ENCODE assay signal across 8 cellular contexts in the genomic region with DNA sequence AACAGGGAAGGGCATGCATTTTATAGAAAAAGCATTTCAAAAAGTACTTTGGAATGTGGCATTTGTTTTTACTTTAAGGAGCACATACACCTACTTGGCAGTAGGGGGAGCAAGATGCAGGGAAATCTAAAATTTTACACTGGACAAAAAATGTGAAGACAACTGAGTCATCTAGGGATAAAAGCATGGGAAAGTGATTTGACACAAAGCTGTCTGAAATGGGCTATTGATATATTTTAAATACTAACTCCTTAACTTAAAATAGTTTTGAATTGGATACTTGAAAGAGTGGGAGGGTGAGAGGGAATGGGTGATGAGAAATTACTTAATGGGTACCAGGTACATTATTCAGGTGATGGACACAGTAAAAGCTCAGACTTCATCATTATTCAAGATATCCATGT. TPM values are rescaled to one million over a fixed set of nuclear protein-coding genes. Genes with fewer than 3 reads are reported as not detected.
A peak's percentile ranks its signal among the peaks of the same experiment; 100 is the strongest.
DNase-seq lines count a peak whose midpoint lies in the region; ATAC-seq and TF ChIP-seq lines count a peak whose summit lies in the region.

No MANE protein-coding gene starts in this region.

- no peaks in the 10 kb centered on the region for H3K27me3 ChIP-seq in SK-N-SH (ENCODE audit: insufficient read depth)
- peaks cover 6% of the 10 kb centered on the region for H3K27me3 ChIP-seq in foreskin keratinocyte
- no peaks in the 10 kb centered on the region for H3K27me3 ChIP-seq in thoracic aorta (replicated peaks; ENCODE audit: insufficient read depth)

- H3K36me3 ChIP-seq in SK-N-SH (replicated peaks in 1 of 2; ENCODE audit: control insufficient read depth in 1 of 2, insufficient read depth in 2 of 2, low read length in 1 of 2): no peaks in the 10 kb centered on the region
- H3K36me3 ChIP-seq in thoracic aorta: no peaks in the 10 kb centered on the region

- TF ChIP-seq CTCF in GM20000 (IDR thresholded peaks at IDR 0.05; ENCODE audit: extremely low read depth, missing control alignments) (peak; percentile 55), SK-N-SH (IDR thresholded peaks at IDR 0.05) (peak; percentile 85), foreskin keratinocyte (conservative IDR thresholded peaks at IDR 0.05) (peak; percentile 84), thoracic aorta (IDR thresholded peaks at IDR 0.05) (peak; percentile 65)

- no peaks in the 10 kb centered on the region for H3K4me1 ChIP-seq in SK-N-SH (ENCODE audit: control insufficient read depth in 1 of 2, insufficient read depth in 2 of 2, low read depth in 1 of 2, low read length in 1 of 2)
- H3K4me1 ChIP-seq in foreskin keratinocyte: no peaks in the 10 kb centered on the region
- H3K4me1 ChIP-seq in thoracic aorta (ENCODE audit: control insufficient read depth in 1 of 2, low read depth in 2 of 2): no peaks in the 10 kb centered on the region

- H4K20me1 ChIP-seq in SK-N-SH (ENCODE audit: insufficient read depth): no peaks in the 10 kb centered on the region

- POLR2A ChIA-PET in SK-N-SH (lab: Yijun Ruan, JAX): no interaction called here

- peak overlapping the region in 1 of 2 experiments; percentile 7; a peak in 1 of 4 replicates for H3K4me3 ChIP-seq in SK-N-SH (ENCODE audit: low read depth in 2 of 2, low read length in 1 of 2)
- H3K4me3 ChIP-seq in thoracic aorta: no peak overlapping the region

- H3K9me3 ChIP-seq in SK-N-SH: no peaks in the 10 kb centered on the region
- no peaks in the 10 kb centered on the region for H3K9me3 ChIP-seq in thoracic aorta

- CTCF ChIA-PET in SK-N-SH (lab: Yijun Ruan, JAX): interaction anchor here (0.6 to 5.0 kb wide), 45 partner anchors 9 to 1298 kb away, joined by 3 to 52 read pairs (median 4); no protein-coding TSS in a partner anchor

- DNase-seq in AML-193 (lab: John Stamatoyannopoulos, UW) (peak; percentile 15 to 32), GM20000 (ENCODE audit: low spot score) (peak; percentile 26), SK-N-SH (peak; percentile 39), foreskin keratinocyte (peak in 1 of 2 donors; percentile 22), thoracic aorta (ENCODE audit: low spot score) (no peak), NCI-H1436 (lab: John Stamatoyannopoulos, UW) (no peak), cortex of kidney (lab: John Stamatoyannopoulos, UW) (no peak)

- TF ChIP-seq EP300 in SK-N-SH (IDR thresholded peaks at IDR 0.05; ENCODE audit: borderline replicate concordance in 1 of 2, low read depth in 1 of 2, low read length in 1 of 2): no peak

- no peaks in the 10 kb centered on the region for H3F3A ChIP-seq in SK-N-SH (replicated peaks; ENCODE audit: insufficient read depth)

- no peaks in the 10 kb centered on the region for H3K79me2 ChIP-seq in SK-N-SH (ENCODE audit: insufficient read depth)

- H3K27ac ChIP-seq in SK-N-SH (ENCODE audit: low read depth in 2 of 2, low read length in 1 of 2) (no peak overlapping the region), foreskin keratinocyte (no peak overlapping the region), thoracic aorta (no peak overlapping the region)

- peak; percentile 67 for ATAC-seq in foreskin keratinocyte
- ATAC-seq in thoracic aorta (ENCODE audit: insufficient number of reproducible peaks, low FRiP score, low read depth): no peak
- no peak for ATAC-seq in GM19455 (IDR thresholded peaks at IDR 0.05; ENCODE audit: unreplicated experiment)

- H2AFZ ChIP-seq in SK-N-SH (ENCODE audit: low read depth): no peak overlapping the region

- no peak overlapping the region for H3K4me2 ChIP-seq in SK-N-SH

- TF ChIP-seq RAD21 in SK-N-SH (IDR thresholded peaks at IDR 0.05; ENCODE audit: low read length): peak; percentile 86

- no peak overlapping the region for H3K9ac ChIP-seq in SK-N-SH

- H3K9me2 ChIP-seq in SK-N-SH: no peaks in the 10 kb centered on the region

TF ChIP-seq in SK-N-SH, 30 proteins besides CTCF, POLR2A, EP300 and RAD21:
- TF ChIP-seq, protein P1, sequence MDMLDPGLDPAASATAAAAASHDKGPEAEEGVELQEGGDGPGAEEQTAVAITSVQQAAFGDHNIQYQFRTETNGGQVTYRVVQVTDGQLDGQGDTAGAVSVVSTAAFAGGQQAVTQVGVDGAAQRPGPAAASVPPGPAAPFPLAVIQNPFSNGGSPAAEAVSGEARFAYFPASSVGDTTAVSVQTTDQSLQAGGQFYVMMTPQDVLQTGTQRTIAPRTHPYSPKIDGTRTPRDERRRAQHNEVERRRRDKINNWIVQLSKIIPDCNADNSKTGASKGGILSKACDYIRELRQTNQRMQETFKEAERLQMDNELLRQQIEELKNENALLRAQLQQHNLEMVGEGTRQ (IDR thresholded peaks at IDR 0.05; ENCODE audit: borderline replicate concordance, low read depth, low read length): no peak
- TF ChIP-seq SMC3 (IDR thresholded peaks at IDR 0.05; ENCODE audit: low read depth, low read length): peak; percentile 71

RNA-seq across cellular contexts. Expression of gene TMEM200C, which starts 15.8 kb away (rescaled TPM):
- polyA plus RNA-seq in SK-N-SH (2012; rRNA removed) (not detected in 2 replicates), foreskin keratinocyte (0.02 TPM in 1 of 2 replicates, not detected in the other)
- polyA plus RNA-seq in SK-N-SH (2012; cell fraction: cytosol; rRNA removed): not detected in 2 replicates
- not detected in 2 replicates for polyA plus RNA-seq in SK-N-SH (2012; cell fraction: nucleus; rRNA removed)
- total RNA-seq in foreskin keratinocyte (0.14 TPM in 1 of 2 replicates, not detected in the other), thoracic aorta (not detected)

Comparison
In these comparisons a context has a peak if more than half of its experiments do, and no peak if none do; other contexts are left out.
1. DNase-seq: peak in AML-193 (2 of 2), GM20000 (single experiment) and SK-N-SH (single experiment); none in thoracic aorta (single experiment), NCI-H1436 (single experiment) and cortex of kidney (single experiment).
2. Peak in every context shown above with its lines, with median percentiles within 50 percentile points of each other: CTCF ChIP-seq.